In the genomic region with DNA sequence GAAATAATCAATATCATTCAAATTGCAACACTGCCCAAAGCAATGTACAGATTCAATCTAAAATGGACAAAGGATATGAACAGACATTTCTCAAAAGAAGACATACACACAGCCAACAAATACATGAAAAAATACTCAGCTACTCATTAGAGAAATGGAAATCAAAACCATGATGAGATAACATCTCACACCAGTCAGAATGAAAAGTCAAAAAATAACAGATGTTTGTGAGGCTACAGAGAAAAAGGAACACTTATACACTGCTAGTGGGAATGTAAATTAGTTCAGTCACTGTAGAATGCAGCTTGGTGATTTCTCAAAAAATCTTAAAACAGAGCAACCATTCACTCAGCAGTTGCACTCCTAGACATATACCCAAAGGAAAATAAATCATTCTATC, we compare ENCODE assay signal across 24 cellular contexts.
"Had no signal": no experiment of that assay in that cellular context is flagged by ENCODE, and none has a peak within 500 bp of the region (broad histone marks: within the 10 kb centered on the region; RNA-seq: fewer than 3 reads in every experiment).

No MANE protein-coding gene starts in this region.

- ATAC-seq: foreskin keratinocyte; heart left ventricle; naive thymus-derived CD4-positive, alpha-beta T cell; right lobe of liver; stimulated activated naive CD8-positive, alpha-beta T cell treated with anti-CD3 and anti-CD28 coated beads, Interleukin-15, Interleukin-2, amounts not matched to agents 100 U/mL and 50 U/mL, for 24 hours had no signal

- H3K27ac ChIP-seq: esophagus muscularis mucosa, foreskin keratinocyte, heart left ventricle, ovary, right lobe of liver, testis, transverse colon, uterus, VCaP had no signal

- DNase-seq: activated CD4-positive, alpha-beta T cell treated with anti-CD3 and anti-CD28 coated beads for 48 hours; activated CD4-positive, alpha-beta T cell treated with anti-CD3 and anti-CD28 coated beads, Interleukin-2, amount 50 U/mL, for 48 hours; activated CD8-positive, alpha-beta memory T cell treated with anti-CD3 and anti-CD28 coated beads for 24 hours; activated effector memory CD4-positive, alpha-beta T cell treated with Interleukin-2 at 50 U/mL for 16 hours; activated naive CD4-positive, alpha-beta T cell treated with anti-CD3 and anti-CD28 coated beads for 36 hours; activated naive CD8-positive, alpha-beta T cell treated with anti-CD3 and anti-CD28 coated beads for 36 hours; amniotic stem cell; endodermal cell; foreskin keratinocyte; heart left ventricle; hypothalamus; immature natural killer cell; midbrain; naive thymus-derived CD4-positive, alpha-beta T cell; ovary; right lobe of liver; stimulated activated CD4-positive, alpha-beta T cell treated with anti-CD3 and anti-CD28 coated beads, Interleukin-2, amount 100 ng/mL, for 48 hours; stimulated activated naive CD8-positive, alpha-beta T cell treated with anti-CD3 and anti-CD28 coated beads, Interleukin-15, Interleukin-2, amounts not matched to agents 100 U/mL and 50 U/mL, for 24 hours; T-helper 9 cell; testis; transverse colon; uterus had no signal

- H3K27me3 ChIP-seq: esophagus muscularis mucosa, heart left ventricle, ovary, right lobe of liver, testis, transverse colon, uterus had no signal

- H3K4me3 ChIP-seq: esophagus muscularis mucosa, heart left ventricle, ovary, right lobe of liver, testis, transverse colon, uterus had no signal

- H3K36me3 ChIP-seq: esophagus muscularis mucosa, heart left ventricle, ovary, right lobe of liver, transverse colon, uterus had no signal

- H3K4me1 ChIP-seq: esophagus muscularis mucosa, foreskin keratinocyte, heart left ventricle, right lobe of liver, testis, transverse colon, uterus had no signal

- H3K9me3 ChIP-seq: esophagus muscularis mucosa, heart left ventricle, ovary, right lobe of liver, testis, transverse colon, uterus had no signal
